In genomic region chr5:76488969-76489368, GRCh38 we compare ENCODE assay signal across 1 cellular context.
TF ChIP-seq lines count a peak whose summit lies in the region.

No MANE protein-coding gene starts in this region.

TF ChIP-seq in HepG2, 621 proteins besides CTCF, POLR2A, EP300 and RAD21 (continued from another document):
- no peak for TF ChIP-seq CBX2 (IDR thresholded peaks at IDR 0.05; ENCODE audit: low read depth, low read length)
- no peak for TF ChIP-seq CBX2 (CRISPR knock-in tag; IDR thresholded peaks at IDR 0.05; ENCODE audit: low read depth)
- TF ChIP-seq ZNF18 (CRISPR knock-in tag; IDR thresholded peaks at IDR 0.05; ENCODE audit: insufficient replicate concordance): no peak
- no peak for TF ChIP-seq NCOA1 (CRISPR knock-in tag; IDR thresholded peaks at IDR 0.05)
- no peak for TF ChIP-seq ELF4 (CRISPR knock-in tag; IDR thresholded peaks at IDR 0.05; ENCODE audit: borderline replicate concordance)
